Comparison of ENCODE assay signal across 8 cellular contexts in genomic region chr10:105063796-105064195, GRCh38.
DNase-seq lines count a peak whose midpoint lies in the region; ATAC-seq and TF ChIP-seq lines count a peak whose summit lies in the region.

No MANE protein-coding gene starts in this region.

- H3K27me3 Mint-ChIP-seq in stimulated activated memory B cell treated with anti-CD40 and anti-IgM and Interleukin-4, amounts not matched to agents 10 μg/mL and 1 μg/mL and 100 μg/mL, for 72 hours, result no peaks in the 10 kb centered on the region

- H3K4me1 ChIP-seq in DOHH2 (ENCODE audit: control insufficient read depth, low read length), result no peaks in the 10 kb centered on the region

- H3K4me2 ChIP-seq in DOHH2 (ENCODE audit: low read length), result no peak overlapping the region

- H3K9me3 ChIP-seq in DOHH2 (ENCODE audit: control insufficient read depth, insufficient read depth, low read length), result no peaks in the 10 kb centered on the region

- no peaks in the 10 kb centered on the region for H3K27me3 ChIP-seq in DOHH2 (ENCODE audit: control insufficient read depth, low read length)
- peaks cover 0 to 2% (median 0%) of the 10 kb centered on the region in 45 donors for H3K27me3 ChIP-seq in dorsolateral prefrontal cortex

- H3K27ac ChIP-seq in DOHH2 (ENCODE audit: low read depth, low read length) (no peak overlapping the region), dorsolateral prefrontal cortex (no peak overlapping the region)

- no peaks in the 10 kb centered on the region for H3K9me2 ChIP-seq in DOHH2 (replicated peaks; ENCODE audit: control insufficient read depth, low read length)

- DNase-seq in NCI-H446 (lab: John Stamatoyannopoulos, UW) (peak; percentile 7 to 73), dorsolateral prefrontal cortex (peak in 6 of 10 donors; percentile 10 to 42 (median 35)), retina (peak; percentile 63), T-helper 9 cell (no peak)

- no peak overlapping the region for H3K27ac Mint-ChIP-seq in stimulated activated memory B cell treated with anti-CD40 and anti-IgM and Interleukin-4, amounts not matched to agents 10 μg/mL and 1 μg/mL and 100 μg/mL, for 72 hours

- H3K4me3 ChIP-seq in DOHH2 (ENCODE audit: low read length) (no peak overlapping the region), dorsolateral prefrontal cortex (no peak overlapping the region)

- peak; percentile 60 for TF ChIP-seq CTCF in DOHH2 (IDR thresholded peaks at IDR 0.05; ENCODE audit: low read depth, low read length, poor library complexity, severe bottlenecking)
- peak in 46 of 56 donors; percentile 11 to 59 (median 34) for TF ChIP-seq CTCF in dorsolateral prefrontal cortex (IDR thresholded peaks at IDR 0.05 in 54 of 56, conservative IDR thresholded peaks at IDR 0.05 in 2 of 56; ENCODE audit: low read depth in 1 of 56, partially characterized antibody in 56 of 56)

- H3F3A ChIP-seq in DOHH2 (ENCODE audit: control insufficient read depth, insufficient read depth), result no peaks in the 10 kb centered on the region

- intact Hi-C loops in dorsolateral prefrontal cortex (cut with DNase I), result no loop called here

- no peaks in the 10 kb centered on the region for H3K79me2 ChIP-seq in DOHH2 (ENCODE audit: control insufficient read depth, low read length)

- no peak overlapping the region for H3K4me3 Mint-ChIP-seq in stimulated activated memory B cell treated with anti-CD40 and anti-IgM and Interleukin-4, amounts not matched to agents 10 μg/mL and 1 μg/mL and 100 μg/mL, for 72 hours

- H4K20me1 ChIP-seq in DOHH2 (ENCODE audit: control insufficient read depth, insufficient read depth, low read depth, low read length), result no peaks in the 10 kb centered on the region

- no peaks in the 10 kb centered on the region for H3K36me3 Mint-ChIP-seq in stimulated activated memory B cell treated with anti-CD40 and anti-IgM and Interleukin-4, amounts not matched to agents 10 μg/mL and 1 μg/mL and 100 μg/mL, for 72 hours

- no peaks in the 10 kb centered on the region for H3K36me3 ChIP-seq in DOHH2 (ENCODE audit: control insufficient read depth, low read length)

- H3K4me1 Mint-ChIP-seq in stimulated activated memory B cell treated with anti-CD40 and anti-IgM and Interleukin-4, amounts not matched to agents 10 μg/mL and 1 μg/mL and 100 μg/mL, for 72 hours, result no peaks in the 10 kb centered on the region

- peaks cover 3% of the 10 kb centered on the region for H3K9me3 Mint-ChIP-seq in stimulated activated memory B cell treated with anti-CD40 and anti-IgM and Interleukin-4, amounts not matched to agents 10 μg/mL and 1 μg/mL and 100 μg/mL, for 72 hours

- peak; percentile 68 for ATAC-seq in GM21367 (IDR thresholded peaks at IDR 0.05; ENCODE audit: unreplicated experiment)
- ATAC-seq in stimulated activated memory B cell treated with anti-CD40 and anti-IgM and Interleukin-4, amounts not matched to agents 10 μg/mL and 1 μg/mL and 100 μg/mL, for 72 hours, result no peak
- ATAC-seq in HG03135 (IDR thresholded peaks at IDR 0.05; ENCODE audit: unreplicated experiment), result no peak
